Comparison of ENCODE assay signal across 8 cellular contexts in genomic region chr10:133261726-133262325, GRCh38. TPM values are rescaled to one million over a fixed set of nuclear protein-coding genes. Genes with fewer than 3 reads are reported as not detected.
A peak's percentile ranks its signal among the peaks of the same experiment; 100 is the strongest.
DNase-seq lines count a peak whose midpoint lies in the region; ATAC-seq lines count a peak whose summit lies in the region.

No MANE protein-coding gene starts in this region.

- DNase-seq in NCI-H345 (lab: John Stamatoyannopoulos, UW) (peak; percentile 71), NCI-H345 treated with DMSO at 0.1 percent for 48 hours (lab: John Stamatoyannopoulos, UW; ENCODE audit: unreplicated experiment) (no peak), NCI-H2227 (lab: John Stamatoyannopoulos, UW; ENCODE audit: unreplicated experiment) (peak; percentile 80), cerebellum (ENCODE audit: low spot score) (peak; percentile 94)
- peak; percentile 81 to 86 for DNase-seq in activated CD4-positive, alpha-beta T cell treated with anti-CD3 and anti-CD28 coated beads for 4 hours
- peak; percentile 85 to 88 for DNase-seq in stimulated activated CD4-positive, alpha-beta T cell treated with anti-CD3 and anti-CD28 coated beads, Interleukin-2, amount 100 ng/mL, for 24 hours

- H3K27ac ChIP-seq in layer of hippocampus (ENCODE audit: low read depth, low read length) = peak overlapping the region; percentile 82

- peak; percentile 60 for ATAC-seq in HG02852 (IDR thresholded peaks at IDR 0.05; ENCODE audit: unreplicated experiment)

- no peaks in the 10 kb centered on the region for H3K27me3 ChIP-seq in layer of hippocampus (ENCODE audit: control insufficient read depth, insufficient read depth, low read length)

RNA-seq across cellular contexts. Expression of gene ADAM8, which starts 14.8 kb away (rescaled TPM):
- total RNA-seq in cerebellum = 1.6 TPM

RNA-seq across cellular contexts. Expression of gene VENTX, which starts 24.2 kb away (rescaled TPM):
- total RNA-seq in cerebellum = 0.09 TPM

RNA-seq across cellular contexts. Expression of gene UTF1, which starts 31.8 kb away (rescaled TPM):
- not detected for total RNA-seq in cerebellum

RNA-seq across cellular contexts. Expression of gene TUBGCP2, which starts 46.8 kb away (rescaled TPM):
- total RNA-seq in cerebellum = 37.8 TPM

RNA-seq across cellular contexts. Expression of gene ZNF511, which starts 46.9 kb away (rescaled TPM):
- total RNA-seq in cerebellum = 8.9 TPM
